ENCODE assay signal across 17 cellular contexts in the genomic region with DNA sequence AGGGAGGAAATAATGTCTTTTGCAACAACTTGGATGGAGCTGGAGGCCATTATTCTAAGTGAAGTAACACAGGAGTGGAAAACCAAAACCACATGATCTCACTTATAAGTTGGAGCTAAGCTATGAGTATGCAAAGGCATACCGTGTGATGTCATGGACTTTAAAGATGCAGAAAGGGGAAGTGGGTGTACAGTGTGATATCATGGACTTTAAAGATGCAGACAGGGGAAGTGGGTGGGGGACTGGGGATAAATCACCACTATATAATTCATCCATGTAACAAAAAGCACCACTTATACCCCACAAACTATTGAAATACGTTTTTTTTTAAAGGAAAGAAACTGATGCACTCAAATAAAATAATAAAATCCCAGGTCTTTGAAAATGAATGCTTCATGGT. TPM values are rescaled to one million over a fixed set of nuclear protein-coding genes. Genes with fewer than 3 reads are reported as not detected.
DNase-seq lines count a peak whose midpoint lies in the region; ATAC-seq and TF ChIP-seq lines count a peak whose summit lies in the region.
"Had no signal": no experiment of that assay in that cellular context is flagged by ENCODE, and none has a peak within 500 bp of the region (broad histone marks: within the 10 kb centered on the region; RNA-seq: fewer than 3 reads in every experiment).

No MANE protein-coding gene starts in this region.

- CTCF ChIA-PET in activated naive CD4-positive, alpha-beta T cell treated with anti-CD3 and anti-CD28 coated beads, Interleukin-2, amount 10 ng/mL, durations not matched to agents 7 days and 5 days (lab: Charles Lee) = interaction anchor here (1.7 to 1.9 kb wide), 2 partner anchors 9 to 40 kb away, joined by 8 to 11 read pairs; no protein-coding TSS in a partner anchor

- peaks cover 5% of the 10 kb centered on the region for H3K4me1 Mint-ChIP-seq in stimulated activated naive CD8-positive, alpha-beta T cell treated with anti-CD3 and anti-CD28 coated beads, Interleukin-15, amount 100 ng/mL, for 72 hours
- H3K4me1 Mint-ChIP-seq in dendritic cell treated with granulocyte-macrophage colony-stimulating factor and Interleukin-4, amounts not matched to agents 40 ng/mL and 50 ng/mL, for 4 days (ENCODE audit: low read depth) = peaks cover 11% of the 10 kb centered on the region
- peaks cover 4% of the 10 kb centered on the region for H3K4me1 Mint-ChIP-seq in activated naive CD4-positive, alpha-beta T cell treated with anti-CD3 and anti-CD28 coated beads, Interleukin-2, amount 10 ng/mL, durations not matched to agents 7 days and 5 days

- intact Hi-C loops in dendritic cell treated with granulocyte-macrophage colony-stimulating factor and Interleukin-4, amounts not matched to agents 40 ng/mL and 50 ng/mL, for 4 days (cut with micrococcal nuclease) = no loop called here
- intact Hi-C loops in upper lobe of right lung (cut with DNase I) = no loop called here

- no peak overlapping the region for H3K27ac ChIP-seq in upper lobe of right lung
- H3K27ac ChIP-seq: VCaP had no signal

- peak; percentile 60 for ATAC-seq in stimulated activated naive CD8-positive, alpha-beta T cell treated with anti-CD3 and anti-CD28 coated beads, Interleukin-15, amount 100 ng/mL, for 72 hours
- no peak for ATAC-seq in stimulated activated naive CD8-positive, alpha-beta T cell treated with anti-CD3 and anti-CD28 coated beads, Interleukin-15, Interleukin-2, amounts not matched to agents 100 U/mL and 50 U/mL, for 24 hours
- peak; percentile 78 for ATAC-seq in upper lobe of right lung

- DNase-seq in stimulated activated naive CD8-positive, alpha-beta T cell treated with anti-CD3 and anti-CD28 coated beads, Interleukin-15, amount 100 ng/mL, for 72 hours = no peak
- no peak for DNase-seq in stimulated activated naive CD8-positive, alpha-beta T cell treated with anti-CD3 and anti-CD28 coated beads, Interleukin-15, Interleukin-2, amounts not matched to agents 100 U/mL and 50 U/mL, for 24 hours
- DNase-seq in NOMO-1 treated with DMSO at 0.1 percent for 48 hours (lab: John Stamatoyannopoulos, UW; ENCODE audit: unreplicated experiment) = peak; percentile 89
- DNase-seq in upper lobe of right lung = no peak
- no peak for DNase-seq in activated naive CD4-positive, alpha-beta T cell treated with anti-CD3 and anti-CD28 coated beads, Interleukin-2, amount 10 ng/mL, durations not matched to agents 7 days and 5 days
- DNase-seq in NCI-H1417 (lab: John Stamatoyannopoulos, UW) = no peak
- no peak for DNase-seq in NCI-H82 treated with DMSO at 0.1 percent for 48 hours (lab: John Stamatoyannopoulos, UW; ENCODE audit: unreplicated experiment)
- DNase-seq: activated naive CD4-positive, alpha-beta T cell treated with Interleukin-2 at 50 U/mL for 16 hours; MM.1S; NCI-H2171 treated with DMSO at 0.1 percent for 48 hours; nephron progenitor cell had no signal

- no peak for TF ChIP-seq CTCF in upper lobe of right lung (IDR thresholded peaks at IDR 0.05)

- H3K9me3 Mint-ChIP-seq in stimulated activated naive CD8-positive, alpha-beta T cell treated with anti-CD3 and anti-CD28 coated beads, Interleukin-15, amount 100 ng/mL, for 72 hours = no peaks in the 10 kb centered on the region
- H3K9me3 Mint-ChIP-seq in dendritic cell treated with granulocyte-macrophage colony-stimulating factor and Interleukin-4, amounts not matched to agents 40 ng/mL and 50 ng/mL, for 4 days = no peaks in the 10 kb centered on the region
- H3K9me3 Mint-ChIP-seq in activated naive CD4-positive, alpha-beta T cell treated with anti-CD3 and anti-CD28 coated beads, Interleukin-2, amount 10 ng/mL, durations not matched to agents 7 days and 5 days = no peaks in the 10 kb centered on the region

- no peaks in the 10 kb centered on the region for H3K36me3 ChIP-seq in upper lobe of right lung

- no peaks in the 10 kb centered on the region for H3K27me3 ChIP-seq in upper lobe of right lung

- no peak overlapping the region for H3K4me3 ChIP-seq in upper lobe of right lung

- H3K27me3 Mint-ChIP-seq in stimulated activated naive CD8-positive, alpha-beta T cell treated with anti-CD3 and anti-CD28 coated beads, Interleukin-15, amount 100 ng/mL, for 72 hours = peaks cover 12% of the 10 kb centered on the region
- H3K27me3 Mint-ChIP-seq in dendritic cell treated with granulocyte-macrophage colony-stimulating factor and Interleukin-4, amounts not matched to agents 40 ng/mL and 50 ng/mL, for 4 days = peaks cover 5% of the 10 kb centered on the region
- H3K27me3 Mint-ChIP-seq in activated naive CD4-positive, alpha-beta T cell treated with anti-CD3 and anti-CD28 coated beads, Interleukin-2, amount 10 ng/mL, durations not matched to agents 7 days and 5 days = peaks cover 33% of the 10 kb centered on the region

- H3K36me3 Mint-ChIP-seq in dendritic cell treated with granulocyte-macrophage colony-stimulating factor and Interleukin-4, amounts not matched to agents 40 ng/mL and 50 ng/mL, for 4 days (ENCODE audit: low read depth) = no peaks in the 10 kb centered on the region
- H3K36me3 Mint-ChIP-seq in activated naive CD4-positive, alpha-beta T cell treated with anti-CD3 and anti-CD28 coated beads, Interleukin-2, amount 10 ng/mL, durations not matched to agents 7 days and 5 days = no peaks in the 10 kb centered on the region

- H3K4me1 ChIP-seq in upper lobe of right lung = no peaks in the 10 kb centered on the region

- no peak overlapping the region for H3K27ac Mint-ChIP-seq in stimulated activated naive CD8-positive, alpha-beta T cell treated with anti-CD3 and anti-CD28 coated beads, Interleukin-15, amount 100 ng/mL, for 72 hours
- H3K27ac Mint-ChIP-seq in dendritic cell treated with granulocyte-macrophage colony-stimulating factor and Interleukin-4, amounts not matched to agents 40 ng/mL and 50 ng/mL, for 4 days = peak overlapping the region; percentile 3
- H3K27ac Mint-ChIP-seq in activated naive CD4-positive, alpha-beta T cell treated with anti-CD3 and anti-CD28 coated beads, Interleukin-2, amount 10 ng/mL, durations not matched to agents 7 days and 5 days = no peak overlapping the region
- H3K27ac Mint-ChIP-seq: nephron progenitor cell had no signal

- no peak overlapping the region for H3K4me3 Mint-ChIP-seq in stimulated activated naive CD8-positive, alpha-beta T cell treated with anti-CD3 and anti-CD28 coated beads, Interleukin-15, amount 100 ng/mL, for 72 hours
- H3K4me3 Mint-ChIP-seq in dendritic cell treated with granulocyte-macrophage colony-stimulating factor and Interleukin-4, amounts not matched to agents 40 ng/mL and 50 ng/mL, for 4 days = no peak overlapping the region
- no peak overlapping the region for H3K4me3 Mint-ChIP-seq in activated naive CD4-positive, alpha-beta T cell treated with anti-CD3 and anti-CD28 coated beads, Interleukin-2, amount 10 ng/mL, durations not matched to agents 7 days and 5 days
- H3K4me3 Mint-ChIP-seq: nephron progenitor cell had no signal

- H3K9me3 ChIP-seq in upper lobe of right lung = no peaks in the 10 kb centered on the region

RNA-seq across cellular contexts. Expression of a gene that starts 29.5 kb away (rescaled TPM):
- not detected for total RNA-seq in upper lobe of right lung
- total RNA-seq: activated CD8-positive, alpha-beta memory T cell treated with anti-CD3 and anti-CD28 coated beads for 36 hours; liver; renal cortical epithelial cell; SK-MEL-5 had no signal
